In genomic region chr16:13873835-13874438, GRCh38 we compare ENCODE assay signal across 8 cellular contexts. TPM values are rescaled to one million over a fixed set of nuclear protein-coding genes. Genes with fewer than 3 reads are reported as not detected.
DNase-seq lines count a peak whose midpoint lies in the region; ATAC-seq and TF ChIP-seq lines count a peak whose summit lies in the region.

No MANE protein-coding gene starts in this region.

- no peaks in the 10 kb centered on the region for H3K36me3 Mint-ChIP-seq in activated T-cell treated with anti-CD3 and anti-CD28 coated beads, Interleukin-2, amount 50 U/mL, for 24 hours (ENCODE audit: low read depth)

- intact Hi-C loops in adrenal gland (cut with DNase I) (no loop called here), lower lobe of right lung (cut with DNase I) (no loop called here)

- H3K9me3 Mint-ChIP-seq in activated T-cell treated with anti-CD3 and anti-CD28 coated beads, Interleukin-2, amount 50 U/mL, for 24 hours: no peaks in the 10 kb centered on the region

- no peak overlapping the region for H3K9ac ChIP-seq in DND-41 (ENCODE audit: low read depth, low read length)

- no peak overlapping the region for H3K4me2 ChIP-seq in DND-41 (ENCODE audit: insufficient read depth, low read length)

- H3K9me3 ChIP-seq in DND-41 (ENCODE audit: insufficient read depth, low read length, severe bottlenecking) (no peaks in the 10 kb centered on the region), adrenal gland (replicated peaks in 1 of 3) (no peaks in the 10 kb centered on the region), lower lobe of right lung (no peaks in the 10 kb centered on the region)

- H3K27me3 ChIP-seq in DND-41 (ENCODE audit: insufficient read depth, low read length, poor library complexity): peaks cover 13% of the 10 kb centered on the region
- peaks cover 3% of the 10 kb centered on the region for H3K27me3 ChIP-seq in adrenal gland
- H3K27me3 ChIP-seq in lower lobe of right lung (ENCODE audit: low read depth): peaks cover 4% of the 10 kb centered on the region

- no peaks in the 10 kb centered on the region for H3K36me3 ChIP-seq in DND-41 (ENCODE audit: insufficient read depth, low read length)
- H3K36me3 ChIP-seq in adrenal gland (replicated peaks in 1 of 2): no peaks in the 10 kb centered on the region
- no peaks in the 10 kb centered on the region for H3K36me3 ChIP-seq in lower lobe of right lung

- H3K27ac ChIP-seq in DND-41 (ENCODE audit: low read length): no peak overlapping the region
- H3K27ac ChIP-seq in adrenal gland: no peak overlapping the region
- H3K27ac ChIP-seq in lower lobe of right lung: no peak overlapping the region

- H3K4me3 ChIP-seq in DND-41 (ENCODE audit: low read depth in 1 of 2, low read length in 2 of 2): no peak overlapping the region
- no peak overlapping the region for H3K4me3 ChIP-seq in adrenal gland
- H3K4me3 ChIP-seq in lower lobe of right lung: no peak overlapping the region

- H3K4me3 Mint-ChIP-seq in activated T-cell treated with anti-CD3 and anti-CD28 coated beads, Interleukin-2, amount 50 U/mL, for 24 hours: no peak overlapping the region

- H3K4me1 ChIP-seq in DND-41 (ENCODE audit: insufficient read depth, low read length) (no peaks in the 10 kb centered on the region), adrenal gland (replicated peaks in 1 of 2) (no peaks in the 10 kb centered on the region), lower lobe of right lung (no peaks in the 10 kb centered on the region)

- H2AFZ ChIP-seq in DND-41 (ENCODE audit: low read depth, low read length): no peak overlapping the region

- no peak for ATAC-seq in DND-41 (ENCODE audit: insufficient read depth, low read depth)
- ATAC-seq in lower lobe of right lung: no peak
- no peak for ATAC-seq in HG02973 (IDR thresholded peaks at IDR 0.05; ENCODE audit: unreplicated experiment)
- ATAC-seq in HG03039 (IDR thresholded peaks at IDR 0.05; ENCODE audit: unreplicated experiment): no peak
- no peak for ATAC-seq in HG03159 (IDR thresholded peaks at IDR 0.05; ENCODE audit: unreplicated experiment)

- DNase-seq in DND-41: no peak
- DNase-seq in adrenal gland: no peak
- DNase-seq in lower lobe of right lung: no peak
- DNase-seq in activated T-cell treated with anti-CD3 and anti-CD28 coated beads, Interleukin-2, amount 50 U/mL, for 24 hours: no peak

- peak; percentile 54 for TF ChIP-seq CTCF in DND-41 (IDR thresholded peaks at IDR 0.05; ENCODE audit: borderline replicate concordance, extremely low read depth, low read length, poor library complexity, severe bottlenecking)
- peak; percentile 68 for TF ChIP-seq CTCF in LNCAP (IDR thresholded peaks at IDR 0.05)
- peak in 5 of 6 experiments; percentile 15 to 38 (median 32) for TF ChIP-seq CTCF in adrenal gland (IDR thresholded peaks at IDR 0.05)
- TF ChIP-seq CTCF in lower lobe of right lung (IDR thresholded peaks at IDR 0.05): peak; percentile 32

- H3K27me3 Mint-ChIP-seq in activated T-cell treated with anti-CD3 and anti-CD28 coated beads, Interleukin-2, amount 50 U/mL, for 24 hours: peaks cover 24% of the 10 kb centered on the region

- no peaks in the 10 kb centered on the region for H4K20me1 ChIP-seq in DND-41 (ENCODE audit: insufficient read depth, low read length)

- H3K4me1 Mint-ChIP-seq in activated T-cell treated with anti-CD3 and anti-CD28 coated beads, Interleukin-2, amount 50 U/mL, for 24 hours (ENCODE audit: low read depth): no peaks in the 10 kb centered on the region

- TF ChIP-seq POLR2A in adrenal gland (IDR thresholded peaks at IDR 0.05): no peak

- no peaks in the 10 kb centered on the region for H3K79me2 ChIP-seq in DND-41 (ENCODE audit: insufficient read depth, low read length)

- 16 to 35% (median 19%) methylated on average over 5 of the region's 5 CpGs for WGBS in adrenal gland, 4 donors

- H3K27ac Mint-ChIP-seq in activated T-cell treated with anti-CD3 and anti-CD28 coated beads, Interleukin-2, amount 50 U/mL, for 24 hours: no peak overlapping the region

RNA-seq across cellular contexts. Expression of gene ERCC4, which starts 46.0 kb away (rescaled TPM):
- 10 to 100 TPM in 7 of 8 donors, 1 to 10 TPM in 1; 7.0 to 27.9 (median 17.8) TPM for total RNA-seq in adrenal gland
- 10 to 100 TPM in 1 of 3 donors, 1 to 10 TPM in 2; 2.8 to 13.7 (median 3.1) TPM for polyA plus RNA-seq in adrenal gland
- 10.9 TPM for total RNA-seq in lower lobe of right lung
